ENCODE assay signal across 14 cellular contexts in genomic region chr5:65043843-65044359, GRCh38.
A peak's percentile ranks its signal among the peaks of the same experiment; 100 is the strongest.
DNase-seq lines count a peak whose midpoint lies in the region; ATAC-seq lines count a peak whose summit lies in the region.
"Had no signal": no experiment of that assay in that cellular context is flagged by ENCODE, and none has a peak within 500 bp of the region (broad histone marks: within the 10 kb centered on the region; RNA-seq: fewer than 3 reads in every experiment).

No MANE protein-coding gene starts in this region.

- peak; percentile 55 for ATAC-seq in GM18861 (IDR thresholded peaks at IDR 0.05; ENCODE audit: unreplicated experiment)
- ATAC-seq in GM21515 (IDR thresholded peaks at IDR 0.05; ENCODE audit: unreplicated experiment), result peak; percentile 49
- ATAC-seq in HG02973 (IDR thresholded peaks at IDR 0.05; ENCODE audit: unreplicated experiment), result peak; percentile 51
- peak; percentile 44 for ATAC-seq in HG03558 (IDR thresholded peaks at IDR 0.05; ENCODE audit: extremely low read depth, unreplicated experiment)
- ATAC-seq in left lobe of liver, result no peak

- no peak for DNase-seq in NCI-H345 treated with DMSO at 0.1 percent for 48 hours (lab: John Stamatoyannopoulos, UW; ENCODE audit: unreplicated experiment)
- DNase-seq in putamen (ENCODE audit: low spot score), result no peak
- no peak for DNase-seq in ecto neural progenitor cell (ENCODE audit: low spot score)
- no peak for DNase-seq in left lobe of liver (ENCODE audit: low spot score)
- DNase-seq: activated CD4-positive, alpha-beta memory T cell treated with anti-CD3 and anti-CD28 coated beads, Interleukin-2, amount 10 ng/mL, durations not matched to agents 7 days and 5 days; amygdala; NCI-H1105; NCI-H446; stimulated activated CD4-positive, alpha-beta T cell treated with anti-CD3 and anti-CD28 coated beads, Interleukin-2, amount 100 ng/mL, for 24 hours; testis had no signal
